ENCODE assay signal across 23 cellular contexts in the genomic region with DNA sequence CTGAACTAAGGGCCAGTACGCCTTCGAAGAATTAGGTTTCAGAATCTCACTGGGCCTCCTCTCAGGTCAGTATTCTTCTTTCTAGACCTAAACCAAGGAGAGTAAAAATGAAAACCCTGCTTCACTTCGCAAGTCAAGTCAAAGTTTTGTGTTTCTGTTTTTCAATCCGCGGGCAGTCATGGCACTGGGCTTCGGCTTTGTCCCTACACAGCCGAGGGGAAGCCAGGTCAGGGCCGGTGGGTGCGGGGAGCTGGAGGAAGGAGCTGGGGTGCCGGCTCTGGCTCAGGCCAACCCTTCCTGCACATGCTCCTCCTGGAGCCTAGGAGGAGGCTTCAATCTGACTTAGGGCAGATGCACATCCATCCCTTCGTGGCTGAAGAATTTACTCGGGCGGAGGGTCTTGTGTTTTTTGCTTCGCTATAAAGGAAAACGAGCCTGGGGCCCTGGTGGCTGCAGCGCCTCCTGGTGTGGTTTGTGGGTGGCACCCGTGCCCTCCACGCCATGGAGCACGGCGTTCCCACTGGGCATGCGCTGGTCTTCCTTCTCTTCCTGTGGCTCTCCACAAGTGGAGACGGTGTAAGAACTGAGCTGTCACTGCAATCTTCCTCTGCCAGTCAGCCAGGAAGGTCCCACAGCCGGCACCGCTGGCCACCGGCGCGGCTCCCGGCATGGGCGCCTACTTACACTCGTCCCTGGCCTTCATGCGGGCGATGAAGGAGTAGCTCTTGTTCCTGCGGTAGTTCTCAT. TPM values are rescaled to one million over a fixed set of nuclear protein-coding genes. Genes with fewer than 3 reads are reported as not detected.
DNase-seq lines count a peak whose midpoint lies in the region; ATAC-seq and TF ChIP-seq lines count a peak whose summit lies in the region.
"Had no signal": no experiment of that assay in that cellular context is flagged by ENCODE, and none has a peak within 500 bp of the region (broad histone marks: within the 10 kb centered on the region; RNA-seq: fewer than 3 reads in every experiment).

No MANE protein-coding gene starts in this region.

- peaks cover 2% of the 10 kb centered on the region for H3K4me1 Mint-ChIP-seq in activated T-cell treated with anti-CD3 and anti-CD28 coated beads, Interleukin-2, amount 50 U/mL, for 24 hours (ENCODE audit: low read depth)
- peaks cover 1% of the 10 kb centered on the region for H3K4me1 Mint-ChIP-seq in activated T-cell treated with anti-CD3 and anti-CD28 coated beads, Interleukin-2, amount 50 U/mL, for 4 hours (ENCODE audit: low read depth)

- no peak for DNase-seq in activated T-cell treated with anti-CD3 and anti-CD28 coated beads, Interleukin-2, amount 50 U/mL, for 24 hours
- no peak for DNase-seq in activated T-cell treated with anti-CD3 and anti-CD28 coated beads, Interleukin-2, amount 50 U/mL, for 4 hours
- DNase-seq in PC-3 (no peak), fibroblast of villous mesenchyme (ENCODE audit: low read depth) (no peak), spleen (no peak), NCI-H446 treated with DMSO at 0.1 percent for 48 hours (lab: John Stamatoyannopoulos, UW) (no peak)
- DNase-seq: activated CD4-positive, alpha-beta memory T cell treated with anti-CD3 and anti-CD28 coated beads for 36 hours; DMS79; heart left ventricle; NCI-H510A; Right ventricle myocardium superior; testis had no signal

- TF ChIP-seq POLR2A in spleen (IDR thresholded peaks at IDR 0.05) = no peak

- H3K9ac ChIP-seq in PC-3 (ENCODE audit: low read length) = no peak overlapping the region
- H3K9ac ChIP-seq: KMS-11 had no signal

- TF ChIP-seq CTCF in PC-3 (conservative IDR thresholded peaks at IDR 0.05; ENCODE audit: low read depth, low read length) = peak; percentile 36
- TF ChIP-seq CTCF in fibroblast of villous mesenchyme (IDR thresholded peaks at IDR 0.05; ENCODE audit: insufficient read depth, low read depth, low read length) = peak; percentile 22
- peak in 2 of 11 experiments; percentile 17 to 28 for TF ChIP-seq CTCF in spleen (IDR thresholded peaks at IDR 0.05 in 8 of 11, conservative IDR thresholded peaks at IDR 0.05 in 3 of 11)

- no peak overlapping the region for H2AFZ ChIP-seq in PC-3 (ENCODE audit: low read length)

- H3K27me3 ChIP-seq in PC-3 (ENCODE audit: low read length) (no peaks in the 10 kb centered on the region), spleen (replicated peaks in 1 of 7) (no peaks in the 10 kb centered on the region)
- H3K27me3 ChIP-seq: breast epithelium, heart left ventricle, testis had no signal

- H3K4me1 ChIP-seq in PC-3 (ENCODE audit: insufficient read depth, low read length) = no peaks in the 10 kb centered on the region
- H3K4me1 ChIP-seq in spleen = peaks cover 0 to 16% (median 6%) of the 10 kb centered on the region in 6 donors
- H3K4me1 ChIP-seq: A549, breast epithelium, heart left ventricle had no signal

- H3K27ac Mint-ChIP-seq in activated T-cell treated with anti-CD3 and anti-CD28 coated beads, Interleukin-2, amount 50 U/mL, for 24 hours = peak overlapping the region; percentile 61
- H3K27ac Mint-ChIP-seq: activated CD4-positive, alpha-beta memory T cell treated with anti-CD3 and anti-CD28 coated beads for 36 hours; activated naive CD8-positive, alpha-beta T cell had no signal

- H4K20me1 ChIP-seq in PC-3 (ENCODE audit: low read length) = peaks cover 8% of the 10 kb centered on the region; the same call in 1 of the 2 replicates

- H3K27ac ChIP-seq in PC-3 (ENCODE audit: low read length) = no peak overlapping the region
- peak overlapping the region in 5 of 8 donors; percentile 13 to 46 (median 35) for H3K27ac ChIP-seq in spleen
- H3K27ac ChIP-seq: A549, breast epithelium, C4-2B, heart left ventricle, KMS-11, testis had no signal

- H3K79me2 ChIP-seq in PC-3 (ENCODE audit: low read length) = no peaks in the 10 kb centered on the region

- 74 to 91% (median 80%) methylated on average over 32 to 33 of the region's 33 CpGs for WGBS in spleen, 5 donors

- no peak overlapping the region for H3K4me3 Mint-ChIP-seq in activated T-cell treated with anti-CD3 and anti-CD28 coated beads, Interleukin-2, amount 50 U/mL, for 24 hours
- no peak overlapping the region for H3K4me3 Mint-ChIP-seq in activated T-cell treated with anti-CD3 and anti-CD28 coated beads, Interleukin-2, amount 50 U/mL, for 4 hours
- H3K4me3 Mint-ChIP-seq: activated CD4-positive, alpha-beta memory T cell treated with anti-CD3 and anti-CD28 coated beads for 36 hours; activated naive CD8-positive, alpha-beta T cell had no signal

- H3K36me3 ChIP-seq in PC-3 (ENCODE audit: low read depth, low read length) (peaks cover 52% of the 10 kb centered on the region), spleen (peaks cover 8 to 91% (median 71%) of the 10 kb centered on the region in 6 donors)

- H3K36me3 Mint-ChIP-seq in activated T-cell treated with anti-CD3 and anti-CD28 coated beads, Interleukin-2, amount 50 U/mL, for 24 hours (ENCODE audit: low read depth) = peaks cover 73% of the 10 kb centered on the region
- H3K36me3 Mint-ChIP-seq in activated T-cell treated with anti-CD3 and anti-CD28 coated beads, Interleukin-2, amount 50 U/mL, for 4 hours (ENCODE audit: insufficient read depth) = peaks cover 32% of the 10 kb centered on the region
- H3K36me3 Mint-ChIP-seq: activated naive CD8-positive, alpha-beta T cell had no signal

- POLR2A ChIA-PET in PC-3 (lab: Charles Lee; ENCODE audit: unreplicated experiment) = no interaction called here

- no peak overlapping the region for H3K4me2 ChIP-seq in PC-3 (ENCODE audit: low read length)
- H3K4me2 ChIP-seq: A549, KMS-11 had no signal

- no peak for ATAC-seq in activated T-cell treated with anti-CD3 and anti-CD28 coated beads, Interleukin-2, amount 50 U/mL, for 4 hours
- ATAC-seq in PC-3 = no peak
- ATAC-seq in GM19455 (IDR thresholded peaks at IDR 0.05; ENCODE audit: unreplicated experiment) = no peak
- ATAC-seq in HG02973 (IDR thresholded peaks at IDR 0.05; ENCODE audit: unreplicated experiment) = no peak
- ATAC-seq: heart left ventricle had no signal

- no peaks in the 10 kb centered on the region for H3K9me2 ChIP-seq in PC-3 (replicated peaks; ENCODE audit: low read length)

- CTCF ChIA-PET in PC-3 (lab: Charles Lee) = no interaction called here

- H3K9me3 Mint-ChIP-seq in activated T-cell treated with anti-CD3 and anti-CD28 coated beads, Interleukin-2, amount 50 U/mL, for 24 hours = no peaks in the 10 kb centered on the region
- no peaks in the 10 kb centered on the region for H3K9me3 Mint-ChIP-seq in activated T-cell treated with anti-CD3 and anti-CD28 coated beads, Interleukin-2, amount 50 U/mL, for 4 hours
- H3K9me3 Mint-ChIP-seq: activated CD4-positive, alpha-beta memory T cell treated with anti-CD3 and anti-CD28 coated beads for 36 hours had no signal

- no peak overlapping the region for H3K4me3 ChIP-seq in PC-3 (ENCODE audit: low read length)
- H3K4me3 ChIP-seq in fibroblast of villous mesenchyme (ENCODE audit: low read depth, low read length) = no peak overlapping the region
- H3K4me3 ChIP-seq in spleen = no peak overlapping the region
- H3K4me3 ChIP-seq: A549, breast epithelium, heart left ventricle, testis had no signal

- H3K9me3 ChIP-seq in PC-3 (ENCODE audit: low read length) (no peaks in the 10 kb centered on the region), spleen (no peaks in the 10 kb centered on the region)
- H3K9me3 ChIP-seq: A549, breast epithelium, heart left ventricle, testis had no signal

- no peaks in the 10 kb centered on the region for H3K27me3 Mint-ChIP-seq in activated T-cell treated with anti-CD3 and anti-CD28 coated beads, Interleukin-2, amount 50 U/mL, for 24 hours
- no peaks in the 10 kb centered on the region for H3K27me3 Mint-ChIP-seq in activated T-cell treated with anti-CD3 and anti-CD28 coated beads, Interleukin-2, amount 50 U/mL, for 4 hours (ENCODE audit: low read depth)
- H3K27me3 Mint-ChIP-seq: activated CD4-positive, alpha-beta memory T cell treated with anti-CD3 and anti-CD28 coated beads for 36 hours; activated naive CD8-positive, alpha-beta T cell had no signal

- BruUV-seq in PC-3 (replicated peaks; lab: Mats Ljungman, UMichigan) = no TSS peak

- H3F3A ChIP-seq in PC-3 (ENCODE audit: low read length, unreplicated experiment) = peaks cover 4% of the 10 kb centered on the region

- intact Hi-C loops in PC-3 (cut with micrococcal nuclease) = no loop called here
- intact Hi-C loops in spleen (cut with DNase I; ENCODE audit: low total_unique reads) = no loop called here

RNA-seq across cellular contexts. Expression of gene C19orf44, which starts 22.5 kb away (rescaled TPM):
- 1 to 10 TPM; 2.4 to 3.2 (median 2.7) TPM for total RNA-seq in activated T-cell treated with anti-CD3 and anti-CD28 coated beads, Interleukin-2, amount 50 U/mL, for 4 hours
- total RNA-seq in PC-3 (2014; rRNA removed) (2.5 and 5.2 TPM in 2 replicates), fibroblast of villous mesenchyme (4.2 and 6.0 TPM in 2 replicates), spleen (1 to 10 TPM; 3.1 to 7.5 (median 4.8) TPM)
- 1 to 10 TPM; 2.3 to 4.3 (median 3.8) TPM for polyA plus RNA-seq in spleen

RNA-seq across cellular contexts. Expression of gene CALR3, which starts 22.7 kb away (rescaled TPM):
- total RNA-seq in activated T-cell treated with anti-CD3 and anti-CD28 coated beads, Interleukin-2, amount 50 U/mL, for 4 hours = not detected
- 0.47 TPM in 1 of 2 replicates, not detected in the other for total RNA-seq in PC-3 (2014; rRNA removed)
- not detected in 2 replicates for total RNA-seq in fibroblast of villous mesenchyme
- total RNA-seq in spleen = not detected
- under 1 TPM; 0.07 to 0.10 (median 0.08) TPM for polyA plus RNA-seq in spleen
- total RNA-seq: activated CD4-positive, alpha-beta memory T cell treated with anti-CD3 and anti-CD28 coated beads for 36 hours; breast epithelium; fibroblast of lung; heart left ventricle; lung microvascular endothelial cell; myocyte; Right ventricle myocardium superior; T-helper 1 cell treated with Interleukin-12 subunit alpha and Interleukin-12 subunit beta and Interleukin-4 antibody, amounts not matched to agents 30 ng/mL and 1 ng/mL, for 36 hours had no signal
- polyA plus RNA-seq: fibroblast of lung, heart left ventricle had no signal

RNA-seq across cellular contexts. Expression of gene CHERP, which starts 23.6 kb away (rescaled TPM):
- total RNA-seq in activated T-cell treated with anti-CD3 and anti-CD28 coated beads, Interleukin-2, amount 50 U/mL, for 4 hours = 100 to 1,000 TPM in 2 of 3 donors, 10 to 100 TPM in 1; 98.7 to 107 (median 103) TPM
- total RNA-seq in PC-3 (2014; rRNA removed) = 13.4 and 24.2 TPM in 2 replicates
- total RNA-seq in fibroblast of villous mesenchyme = 6.1 and 6.5 TPM in 2 replicates
- total RNA-seq in spleen = 10 to 100 TPM; 19.7 to 55.6 (median 43.8) TPM
- polyA plus RNA-seq in spleen = 10 to 100 TPM; 14.3 to 32.5 (median 16.7) TPM

RNA-seq across cellular contexts. Expression of gene EPS15L1, which starts 46.9 kb away (rescaled TPM):
- total RNA-seq in activated T-cell treated with anti-CD3 and anti-CD28 coated beads, Interleukin-2, amount 50 U/mL, for 4 hours = 10 to 100 TPM; 37.0 to 40.1 (median 38.1) TPM
- 18.1 and 23.8 TPM in 2 replicates for total RNA-seq in PC-3 (2014; rRNA removed)
- 16.1 and 18.6 TPM in 2 replicates for total RNA-seq in fibroblast of villous mesenchyme
- total RNA-seq in spleen = 10 to 100 TPM; 28.3 to 81.7 (median 50.3) TPM
- 10 to 100 TPM; 17.0 to 29.3 (median 20.0) TPM for polyA plus RNA-seq in spleen

RNA-seq across cellular contexts. Expression of gene SLC35E1, which starts 53.6 kb away (rescaled TPM):
- total RNA-seq in activated T-cell treated with anti-CD3 and anti-CD28 coated beads, Interleukin-2, amount 50 U/mL, for 4 hours = 10 to 100 TPM; 48.1 to 48.5 (median 48.1) TPM
- total RNA-seq in PC-3 (2014; rRNA removed) (52.6 and 62.3 TPM in 2 replicates), fibroblast of villous mesenchyme (32.5 and 46.2 TPM in 2 replicates), spleen (10 to 100 TPM; 26.8 to 36.6 (median 33.0) TPM)
- polyA plus RNA-seq in spleen = 10 to 100 TPM; 13.2 to 21.8 (median 16.4) TPM
